ENCODE assay signal across 8 cellular contexts in the genomic region with DNA sequence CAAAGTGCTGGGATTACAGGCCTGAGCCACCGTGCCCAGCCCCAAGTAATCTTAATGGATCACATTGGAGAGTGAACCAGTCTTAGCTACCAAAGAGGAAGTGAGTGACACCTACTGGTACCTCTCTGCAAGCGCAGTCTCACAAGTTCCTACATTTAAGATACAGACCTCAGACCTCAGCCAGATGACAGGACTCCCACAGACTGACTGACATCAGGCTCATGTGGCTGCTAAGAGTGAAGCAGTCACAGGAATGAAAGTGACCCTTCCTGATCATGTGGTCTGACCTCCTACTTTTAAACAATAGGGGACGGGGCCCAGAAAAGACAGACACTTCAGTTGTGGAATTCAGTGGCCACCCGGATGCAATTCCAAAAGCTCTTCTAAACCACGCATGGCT. TPM values are rescaled to one million over a fixed set of nuclear protein-coding genes. Genes with fewer than 3 reads are reported as not detected.
DNase-seq lines count a peak whose midpoint lies in the region; ATAC-seq, FAIRE-seq and TF ChIP-seq lines count a peak whose summit lies in the region.

No MANE protein-coding gene starts in this region.

- no peaks in the 10 kb centered on the region for H3K79me1 ChIP-seq in H1 (ENCODE audit: low read depth, low read length)

- CTCF ChIA-PET in activated CD4-positive, alpha-beta memory T cell treated with anti-CD3 and anti-CD28 coated beads, Interleukin-2, amount 10 ng/mL, durations not matched to agents 7 days and 5 days (lab: Charles Lee) = interaction anchor here (0.5 to 4.4 kb wide), 36 partner anchors 10 to 578 kb away, joined by 3 to 31 read pairs (median 4); no protein-coding TSS in a partner anchor
- CTCF ChIA-PET in H1 (lab: Charles Lee; ENCODE audit: partially characterized antibody) = interaction anchor here (0.6 to 5.4 kb wide), 41 partner anchors 8 to 635 kb away, joined by 3 to 46 read pairs (median 4); a partner anchor contains a TSS

- H2BK5ac ChIP-seq in H1 (ENCODE audit: low read depth, low read length) = no peak overlapping the region

- H4K5ac ChIP-seq in H1 (ENCODE audit: insufficient read length, low read depth, low read length) = no peak overlapping the region

- no peaks in the 10 kb centered on the region for H3K79me2 ChIP-seq in H1 (ENCODE audit: control insufficient read depth in 1 of 2, insufficient read depth in 2 of 2, low read length in 2 of 2)

- H3K9me3 ChIP-seq in H1 (ENCODE audit: insufficient read depth in 2 of 2, low read depth in 1 of 2, low read length in 1 of 2) = no peaks in the 10 kb centered on the region
- H3K9me3 ChIP-seq in mucosa of descending colon = no peaks in the 10 kb centered on the region

- H3K4ac ChIP-seq in H1 (replicated peaks; ENCODE audit: insufficient read length, low read depth, low read length) = no peak overlapping the region

- intact Hi-C loops in mucosa of descending colon (cut with DNase I, micrococcal nuclease) = no loop called here

- no peak overlapping the region for H3K4me3 Mint-ChIP-seq in activated CD4-positive, alpha-beta memory T cell treated with anti-CD3 and anti-CD28 coated beads, Interleukin-2, amount 10 ng/mL, durations not matched to agents 7 days and 5 days

- H2AFZ ChIP-seq in H1 (ENCODE audit: low read length) = no peak overlapping the region

- H4K91ac ChIP-seq in H1 (replicated peaks; ENCODE audit: insufficient read length, low read length) = no peak overlapping the region

- no peak for TF ChIP-seq EP300 in H1 (IDR thresholded peaks at IDR 0.05; ENCODE audit: borderline replicate concordance in 1 of 2, low read depth in 2 of 2, low read length in 2 of 2)

- no peaks in the 10 kb centered on the region for H3K23me2 ChIP-seq in H1 (ENCODE audit: low read depth, low read length)

- no peaks in the 10 kb centered on the region for H4K20me1 ChIP-seq in H1 (replicated peaks in 1 of 2; ENCODE audit: control insufficient read depth in 1 of 2, insufficient read depth in 2 of 2, low read length in 2 of 2)

- H3K36me3 Mint-ChIP-seq in activated CD4-positive, alpha-beta memory T cell treated with anti-CD3 and anti-CD28 coated beads, Interleukin-2, amount 10 ng/mL, durations not matched to agents 7 days and 5 days (ENCODE audit: low read depth) = peaks cover 5% of the 10 kb centered on the region

- H3K9ac ChIP-seq in H1 (replicated peaks in 1 of 4; ENCODE audit: extremely low read depth in 1 of 4, low read depth in 3 of 4, low read length in 3 of 4) = no peak overlapping the region

- peaks cover 18% of the 10 kb centered on the region for H3K4me1 Mint-ChIP-seq in activated CD4-positive, alpha-beta memory T cell treated with anti-CD3 and anti-CD28 coated beads, Interleukin-2, amount 10 ng/mL, durations not matched to agents 7 days and 5 days

- H4K8ac ChIP-seq in H1 (ENCODE audit: extremely low read depth, insufficient read depth, low read length) = no peak overlapping the region

- ATAC-seq in GM19463 (IDR thresholded peaks at IDR 0.05; ENCODE audit: unreplicated experiment) = peak; percentile 84
- ATAC-seq in HG03521 (IDR thresholded peaks at IDR 0.05; ENCODE audit: unreplicated experiment) = peak; percentile 71
- ATAC-seq in mucosa of descending colon = peak; percentile 82

- WGBS in H1 (ENCODE audit: extremely low coverage in 1 of 2, insufficient coverage in 1 of 2, insufficient read length in 1 of 2, insufficient replicate concordance in 2 of 2, low coverage in 1 of 2, low lambda C conversion rate in 2 of 2, missing lambda C conversion rate in 1 of 2), 2 experiments = 69% methylated on average over 5 of the region's 5 CpGs; no CpG with 5 or more reads in 1 of the 2 experiments

- H2AK5ac ChIP-seq in H1 (ENCODE audit: low read depth, low read length) = no peak overlapping the region

- H3K36me3 ChIP-seq in H1 (ENCODE audit: control insufficient read depth in 2 of 4, insufficient read depth in 4 of 4, low read length in 3 of 4) (peaks cover 14 to 37% (median 27%) of the 10 kb centered on the region in 4 experiments), mucosa of descending colon (ENCODE audit: low read depth) (no peaks in the 10 kb centered on the region)

- H3K27ac ChIP-seq in H1 (ENCODE audit: low read depth, low read length) = no peak overlapping the region

- no peak overlapping the region for H3K27ac Mint-ChIP-seq in activated CD4-positive, alpha-beta memory T cell treated with anti-CD3 and anti-CD28 coated beads, Interleukin-2, amount 10 ng/mL, durations not matched to agents 7 days and 5 days

- FAIRE-seq in H1 (lab: Jason Lieb, UNC) = peak; percentile 91

- H3K9me3 Mint-ChIP-seq in activated CD4-positive, alpha-beta memory T cell treated with anti-CD3 and anti-CD28 coated beads, Interleukin-2, amount 10 ng/mL, durations not matched to agents 7 days and 5 days = no peaks in the 10 kb centered on the region

- H3K27me3 ChIP-seq in H1 (replicated peaks in 1 of 4; ENCODE audit: control insufficient read depth in 3 of 4, extremely low read depth in 1 of 4, insufficient read depth in 3 of 4, low read length in 3 of 4) = no peaks in the 10 kb centered on the region

- no peak overlapping the region for H3K14ac ChIP-seq in H1 (ENCODE audit: insufficient read length)

- H3K4me3 ChIP-seq in H1 (ENCODE audit: extremely low read depth in 1 of 4, insufficient read depth in 2 of 4, low read depth in 3 of 4, low read length in 4 of 4) (no peak overlapping the region), mucosa of descending colon (no peak overlapping the region)

- no peak overlapping the region for H3K4me2 ChIP-seq in H1 (ENCODE audit: insufficient read depth in 1 of 2, low read depth in 2 of 2, low read length in 2 of 2)

- no peak overlapping the region for H3K56ac ChIP-seq in H1 (replicated peaks; ENCODE audit: insufficient read length, low read depth, low read length)

- H2BK12ac ChIP-seq in H1 (ENCODE audit: low read depth, low read length) = no peak overlapping the region

- DNase-seq in COLO829 (ENCODE audit: low spot score) (peak; percentile 63), NCI-H748 treated with DMSO at 0.1 percent for 48 hours (lab: John Stamatoyannopoulos, UW) (peak; percentile 10), H1 (ENCODE audit: low read depth in 1 of 2, low spot score in 2 of 2) (peak; percentile 25 to 67), mucosa of descending colon (peak in 1 of 3 donors; percentile 84)
- DNase-seq in activated CD4-positive, alpha-beta memory T cell treated with anti-CD3 and anti-CD28 coated beads, Interleukin-2, amount 10 ng/mL, durations not matched to agents 7 days and 5 days = peak; percentile 77
- DNase-seq in stimulated activated CD8-positive, alpha-beta memory T cell treated with anti-CD3 and anti-CD28 coated beads, Interleukin-7, amount 100 ng/mL, for 4 hours (ENCODE audit: low read depth in 2 of 2) = peak; percentile 49 to 50

- H3K23ac ChIP-seq in H1 (ENCODE audit: insufficient read length) = no peak overlapping the region

- H3K4me1 ChIP-seq in H1 (replicated peaks in 1 of 4; ENCODE audit: control insufficient read depth in 3 of 4, insufficient read depth in 4 of 4, low read length in 3 of 4) (no peaks in the 10 kb centered on the region), mucosa of descending colon (ENCODE audit: low read depth) (peaks cover 5% of the 10 kb centered on the region)

- no peak overlapping the region for H3K18ac ChIP-seq in H1 (ENCODE audit: extremely low read depth, low read length)

- TF ChIP-seq CTCF in H1 (IDR thresholded peaks at IDR 0.05; ENCODE audit: control extremely low read depth in 1 of 3, insufficient read depth in 1 of 3, low read depth in 1 of 3, low read length in 3 of 3) (peak; percentile 20 to 82 (median 58)), mucosa of descending colon (IDR thresholded peaks at IDR 0.05) (peak; percentile 60)

- no peak overlapping the region for H2BK20ac ChIP-seq in H1 (ENCODE audit: low read length)

- no peak for TF ChIP-seq POLR2A in H1 (IDR thresholded peaks at IDR 0.05; ENCODE audit: control extremely low read depth in 1 of 2, low read depth in 2 of 2, low read length in 2 of 2)

- H3K27me3 Mint-ChIP-seq in activated CD4-positive, alpha-beta memory T cell treated with anti-CD3 and anti-CD28 coated beads, Interleukin-2, amount 10 ng/mL, durations not matched to agents 7 days and 5 days = no peaks in the 10 kb centered on the region

- no peak overlapping the region for H2BK120ac ChIP-seq in H1 (replicated peaks; ENCODE audit: low read depth, low read length)

- POLR2A ChIA-PET in activated CD4-positive, alpha-beta memory T cell treated with anti-CD3 and anti-CD28 coated beads, Interleukin-2, amount 10 ng/mL, durations not matched to agents 7 days and 5 days (lab: Charles Lee) = interaction anchor here (2.0 to 3.6 kb wide), 2 partner anchors 49 to 256 kb away, joined by 7 to 12 read pairs; a partner anchor contains a TSS
- POLR2A ChIA-PET in H1 (lab: Charles Lee; ENCODE audit: partially characterized antibody) = interaction anchor here (0.8 kb wide), 1 partner anchor 22 kb away, joined by 3 read pairs; no protein-coding TSS in a partner anchor

- H2BK15ac ChIP-seq in H1 (ENCODE audit: low read length) = no peak overlapping the region

- peak; percentile 39 to 57; a peak in 3 of 4 replicates for TF ChIP-seq RAD21 in H1 (IDR thresholded peaks at IDR 0.05 in 1 of 2, conservative IDR thresholded peaks at IDR 0.05 in 1 of 2; ENCODE audit: low read depth in 2 of 2, low read length in 2 of 2)

TF ChIP-seq in H1, 55 proteins besides CTCF, POLR2A, EP300 and RAD21:
- no peak for TF ChIP-seq JUND (IDR thresholded peaks at IDR 0.05; ENCODE audit: low read length)
- no peak for TF ChIP-seq TBP (IDR thresholded peaks at IDR 0.05; ENCODE audit: low read depth, low read length)
- peak in 1 of 2 experiments; percentile 66; a peak in 1 of 4 replicates for TF ChIP-seq SIN3A (conservative IDR thresholded peaks at IDR 0.05 in 1 of 2, IDR thresholded peaks at IDR 0.05 in 1 of 2; ENCODE audit: low read depth in 1 of 2, low read length in 2 of 2)

RNA-seq across cellular contexts. Expression of a gene that starts 36.3 kb away (rescaled TPM):
- 10 to 100 TPM; 35.4 to 35.5 TPM for total RNA-seq in activated CD4-positive, alpha-beta memory T cell treated with anti-CD3 and anti-CD28 coated beads, Interleukin-2, amount 10 ng/mL, durations not matched to agents 7 days and 5 days
- total RNA-seq in H1 (2021; fragmentation: NEBNext Ultra II Directional; extraction: Animal tissue kit (Norgen Biotek cat#: 25700)) = 37.7 and 42.5 TPM in 2 replicates
- polyA plus RNA-seq in H1 (2011; rRNA removed) = 21.7 and 25.2 TPM in 2 replicates
- 36.8 TPM for polyA plus RNA-seq in H1 (2011; cell fraction: cytosol; rRNA removed)
- polyA plus RNA-seq in H1 (2011; cell fraction: nucleus; rRNA removed) = 25.2 TPM
- polyA plus RNA-seq in H1 (2012, experiment 1 of 2) = 32.7 to 36.7 TPM (median 36.1 TPM) in 4 replicates
- polyA plus RNA-seq in H1 (2012, experiment 2 of 2) = 20.8 TPM
- 17.1 TPM for polyA plus RNA-seq in H1 (2013, experiment 1 of 2)
- 16.3 TPM for polyA plus RNA-seq in H1 (2013, experiment 2 of 2)
- polyA minus RNA-seq in H1 (2011; rRNA and poly(A)+ RNA removed) = 36.8 and 39.2 TPM in 2 replicates
- 33.0 TPM for polyA minus RNA-seq in H1 (2011; cell fraction: cytosol; rRNA and poly(A)+ RNA removed)
- 34.9 TPM for polyA minus RNA-seq in H1 (2011; cell fraction: nucleus; rRNA and poly(A)+ RNA removed)
- total RNA-seq in mucosa of descending colon = 10 to 100 TPM in 1 of 3 donors, 1 to 10 TPM in 2; 5.5 to 23.0 (median 6.3) TPM
